ENCODE assay signal across 13 cellular contexts in the genomic region with DNA sequence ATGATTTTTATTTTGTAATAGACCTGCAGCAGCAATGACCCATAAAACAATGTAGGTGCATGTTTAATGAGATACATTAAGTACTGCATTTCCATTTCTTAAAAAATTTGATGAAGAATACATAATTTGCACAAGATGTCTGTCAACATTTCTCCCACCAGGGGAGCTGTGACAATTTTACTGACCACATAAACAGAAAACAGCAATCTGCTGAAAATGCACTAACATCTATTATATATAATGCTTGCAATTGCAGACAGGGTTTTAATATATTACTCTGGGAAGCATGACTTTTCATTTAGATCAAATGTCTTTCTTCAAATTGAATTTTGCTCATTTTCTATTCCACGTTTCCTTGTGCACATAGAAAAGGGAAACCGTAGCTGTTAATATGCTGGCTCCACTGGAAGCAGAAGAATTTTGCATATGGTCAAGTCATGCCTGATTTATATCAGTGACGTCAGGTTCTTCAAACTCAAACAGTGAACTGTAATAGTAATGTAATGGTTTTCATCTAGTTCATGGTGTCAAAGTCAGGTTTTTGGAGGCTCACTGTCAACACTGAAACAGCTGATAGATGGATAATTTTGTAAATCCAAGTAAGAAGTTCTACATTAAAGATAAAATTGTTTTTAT.
DNase-seq lines count a peak whose midpoint lies in the region; ATAC-seq and TF ChIP-seq lines count a peak whose summit lies in the region.
"Had no signal": no experiment of that assay in that cellular context is flagged by ENCODE, and none has a peak within 500 bp of the region (broad histone marks: within the 10 kb centered on the region; RNA-seq: fewer than 3 reads in every experiment).

No MANE protein-coding gene starts in this region.

- H3K4me1 ChIP-seq in Peyer's patch (no peaks in the 10 kb centered on the region), esophagus muscularis mucosa (no peaks in the 10 kb centered on the region), smooth muscle cell (ENCODE audit: low read depth) (no peaks in the 10 kb centered on the region)

- CTCF ChIA-PET in activated CD8-positive, alpha-beta T cell treated with anti-CD3 and anti-CD28 coated beads for 36 hours (lab: Charles Lee) = interaction anchor here (1.0 to 1.9 kb wide), 5 partner anchors 9 to 91 kb away, joined by 3 to 6 read pairs (median 3); no protein-coding TSS in a partner anchor
- CTCF ChIA-PET in activated CD8-positive, alpha-beta T cell treated with anti-CD3 and anti-CD28 coated beads, Interleukin-2, amount 10 ng/mL, durations not matched to agents 7 days and 5 days (lab: Charles Lee) = interaction anchor here (0.8 to 1.6 kb wide), 4 partner anchors 13 to 78 kb away, joined by 3 to 5 read pairs (median 3); no protein-coding TSS in a partner anchor

- H3K4me3 ChIP-seq in Peyer's patch (no peak overlapping the region), esophagus muscularis mucosa (no peak overlapping the region), smooth muscle cell (no peak overlapping the region)

- H3K27ac Mint-ChIP-seq in activated CD8-positive, alpha-beta T cell treated with anti-CD3 and anti-CD28 coated beads for 36 hours = no peak overlapping the region
- H3K27ac Mint-ChIP-seq in activated CD8-positive, alpha-beta T cell treated with anti-CD3 and anti-CD28 coated beads, Interleukin-2, amount 10 ng/mL, durations not matched to agents 7 days and 5 days = no peak overlapping the region
- H3K27ac Mint-ChIP-seq: T-helper 1 cell treated with Interleukin-12 subunit alpha and Interleukin-12 subunit beta and Interleukin-4 antibody, amounts not matched to agents 30 μg/mL and 1 μg/mL, for 36 hours had no signal

- no peak overlapping the region for H3K9ac ChIP-seq in smooth muscle cell (ENCODE audit: low read depth)

- 88% methylated on average over 3 of the region's 3 CpGs for WGBS in esophagus muscularis mucosa
- WGBS in smooth muscle cell (ENCODE audit: low lambda C conversion rate) = 80% methylated on average over 3 of the region's 3 CpGs

- no peaks in the 10 kb centered on the region for H3K79me2 ChIP-seq in smooth muscle cell (ENCODE audit: low read depth)

- no peaks in the 10 kb centered on the region for H4K20me1 ChIP-seq in smooth muscle cell (ENCODE audit: low read depth)

- intact Hi-C loops in activated CD8-positive, alpha-beta T cell treated with anti-CD3 and anti-CD28 coated beads for 36 hours (cut with micrococcal nuclease) = no loop called here
- intact Hi-C loops in esophagus muscularis mucosa (cut with DNase I) = no loop called here

- H3K9me3 ChIP-seq in Peyer's patch (no peaks in the 10 kb centered on the region), esophagus muscularis mucosa (peaks cover 0 to 9% (median 0%) of the 10 kb centered on the region in 4 donors), smooth muscle cell (replicated peaks; ENCODE audit: low read depth) (no peaks in the 10 kb centered on the region)

- H3K9me3 Mint-ChIP-seq in activated CD8-positive, alpha-beta T cell treated with anti-CD3 and anti-CD28 coated beads for 36 hours = no peaks in the 10 kb centered on the region
- H3K9me3 Mint-ChIP-seq in activated CD8-positive, alpha-beta T cell treated with anti-CD3 and anti-CD28 coated beads, Interleukin-2, amount 10 ng/mL, durations not matched to agents 7 days and 5 days (ENCODE audit: insufficient read depth) = no peaks in the 10 kb centered on the region
- H3K9me3 Mint-ChIP-seq: T-helper 1 cell treated with Interleukin-12 subunit alpha and Interleukin-12 subunit beta and Interleukin-4 antibody, amounts not matched to agents 30 μg/mL and 1 μg/mL, for 36 hours had no signal

- H3K27me3 Mint-ChIP-seq in activated CD8-positive, alpha-beta T cell treated with anti-CD3 and anti-CD28 coated beads for 36 hours = peaks cover 3% of the 10 kb centered on the region
- peaks cover 17% of the 10 kb centered on the region for H3K27me3 Mint-ChIP-seq in activated CD8-positive, alpha-beta T cell treated with anti-CD3 and anti-CD28 coated beads, Interleukin-2, amount 10 ng/mL, durations not matched to agents 7 days and 5 days (ENCODE audit: low read depth)

- DNase-seq in activated CD8-positive, alpha-beta T cell treated with anti-CD3 and anti-CD28 coated beads for 36 hours = no peak
- no peak for DNase-seq in activated CD8-positive, alpha-beta T cell treated with anti-CD3 and anti-CD28 coated beads, Interleukin-2, amount 10 ng/mL, durations not matched to agents 7 days and 5 days
- no peak for DNase-seq in Peyer's patch
- DNase-seq in esophagus muscularis mucosa (ENCODE audit: extremely low spot score) = no peak
- no peak for DNase-seq in smooth muscle cell (lab: John Stamatoyannopoulos, UW; ENCODE audit: unreplicated experiment)
- DNase-seq: activated CD4-positive, alpha-beta T cell treated with anti-CD3 and anti-CD28 coated beads, Interleukin-2, amount 50 U/mL, for 4 hours; hippocampal formation; NCI-H2029; NK-92 treated with Interleukin-12 subunit alpha and Interleukin-12 subunit beta, amount 100 ng/mL, for 24 hours had no signal

- ATAC-seq in activated CD8-positive, alpha-beta T cell treated with anti-CD3 and anti-CD28 coated beads for 36 hours = no peak
- ATAC-seq in activated CD8-positive, alpha-beta T cell treated with anti-CD3 and anti-CD28 coated beads, Interleukin-2, amount 10 ng/mL, durations not matched to agents 7 days and 5 days = no peak
- ATAC-seq in GM21825 (IDR thresholded peaks at IDR 0.05; ENCODE audit: unreplicated experiment) (no peak), GM21576 (IDR thresholded peaks at IDR 0.05; ENCODE audit: unreplicated experiment) (no peak), GM18861 (IDR thresholded peaks at IDR 0.05; ENCODE audit: unreplicated experiment) (no peak)

- TF ChIP-seq POLR2A in Peyer's patch (IDR thresholded peaks at IDR 0.05) (no peak), esophagus muscularis mucosa (IDR thresholded peaks at IDR 0.05; ENCODE audit: low read depth) (no peak)

- no peaks in the 10 kb centered on the region for H3K36me3 Mint-ChIP-seq in activated CD8-positive, alpha-beta T cell treated with anti-CD3 and anti-CD28 coated beads for 36 hours (ENCODE audit: low read depth)
- H3K36me3 Mint-ChIP-seq in activated CD8-positive, alpha-beta T cell treated with anti-CD3 and anti-CD28 coated beads, Interleukin-2, amount 10 ng/mL, durations not matched to agents 7 days and 5 days (ENCODE audit: low read depth) = no peaks in the 10 kb centered on the region

- H3F3A ChIP-seq in smooth muscle cell (ENCODE audit: low read depth) = peaks cover 4% of the 10 kb centered on the region

- no peaks in the 10 kb centered on the region for H3K27me3 ChIP-seq in Peyer's patch
- H3K27me3 ChIP-seq in esophagus muscularis mucosa = peaks cover 0 to 16% (median 0%) of the 10 kb centered on the region in 4 donors
- H3K27me3 ChIP-seq in smooth muscle cell (ENCODE audit: low read depth) = no peaks in the 10 kb centered on the region

- H3K4me1 Mint-ChIP-seq in activated CD8-positive, alpha-beta T cell treated with anti-CD3 and anti-CD28 coated beads for 36 hours (ENCODE audit: low read depth) = no peaks in the 10 kb centered on the region
- no peaks in the 10 kb centered on the region for H3K4me1 Mint-ChIP-seq in activated CD8-positive, alpha-beta T cell treated with anti-CD3 and anti-CD28 coated beads, Interleukin-2, amount 10 ng/mL, durations not matched to agents 7 days and 5 days (ENCODE audit: low read depth)

- TF ChIP-seq EP300 in esophagus muscularis mucosa (IDR thresholded peaks at IDR 0.05) = no peak

- POLR2A ChIA-PET in activated CD8-positive, alpha-beta T cell treated with anti-CD3 and anti-CD28 coated beads for 36 hours (lab: Charles Lee) = no interaction called here
- POLR2A ChIA-PET in activated CD8-positive, alpha-beta T cell treated with anti-CD3 and anti-CD28 coated beads, Interleukin-2, amount 10 ng/mL, durations not matched to agents 7 days and 5 days (lab: Charles Lee) = no interaction called here

- peak; percentile 26 for TF ChIP-seq CTCF in activated CD8-positive, alpha-beta T cell treated with anti-CD3 and anti-CD28 coated beads for 36 hours (IDR thresholded peaks at IDR 0.05)
- peak in 4 of 6 experiments; percentile 5 to 17 (median 10) for TF ChIP-seq CTCF in Peyer's patch (IDR thresholded peaks at IDR 0.05)
- TF ChIP-seq CTCF in esophagus muscularis mucosa (IDR thresholded peaks at IDR 0.05) = peak in 2 of 3 experiments; percentile 10 to 32
- peak; percentile 47 for TF ChIP-seq CTCF in smooth muscle cell (IDR thresholded peaks at IDR 0.05; ENCODE audit: borderline replicate concordance, insufficient read depth, poor library complexity, severe bottlenecking)

- H3K4me2 ChIP-seq in smooth muscle cell = peak overlapping the region; percentile 36

- no peak overlapping the region for H2AFZ ChIP-seq in smooth muscle cell (ENCODE audit: low read depth)

- H3K4me3 Mint-ChIP-seq in activated CD8-positive, alpha-beta T cell treated with anti-CD3 and anti-CD28 coated beads for 36 hours = no peak overlapping the region
- no peak overlapping the region for H3K4me3 Mint-ChIP-seq in activated CD8-positive, alpha-beta T cell treated with anti-CD3 and anti-CD28 coated beads, Interleukin-2, amount 10 ng/mL, durations not matched to agents 7 days and 5 days
- H3K4me3 Mint-ChIP-seq: T-helper 1 cell treated with Interleukin-12 subunit alpha and Interleukin-12 subunit beta and Interleukin-4 antibody, amounts not matched to agents 30 μg/mL and 1 μg/mL, for 36 hours had no signal

- H3K36me3 ChIP-seq in Peyer's patch (no peaks in the 10 kb centered on the region), esophagus muscularis mucosa (no peaks in the 10 kb centered on the region), smooth muscle cell (ENCODE audit: low read depth) (no peaks in the 10 kb centered on the region)

- H3K27ac ChIP-seq in Peyer's patch = no peak overlapping the region
- H3K27ac ChIP-seq in esophagus muscularis mucosa (replicated peaks in 1 of 4) = no peak overlapping the region
- H3K27ac ChIP-seq in smooth muscle cell (ENCODE audit: low read depth) = peak overlapping the region; percentile 14
